Comparison of ENCODE assay signal across 15 cellular contexts in the genomic region with DNA sequence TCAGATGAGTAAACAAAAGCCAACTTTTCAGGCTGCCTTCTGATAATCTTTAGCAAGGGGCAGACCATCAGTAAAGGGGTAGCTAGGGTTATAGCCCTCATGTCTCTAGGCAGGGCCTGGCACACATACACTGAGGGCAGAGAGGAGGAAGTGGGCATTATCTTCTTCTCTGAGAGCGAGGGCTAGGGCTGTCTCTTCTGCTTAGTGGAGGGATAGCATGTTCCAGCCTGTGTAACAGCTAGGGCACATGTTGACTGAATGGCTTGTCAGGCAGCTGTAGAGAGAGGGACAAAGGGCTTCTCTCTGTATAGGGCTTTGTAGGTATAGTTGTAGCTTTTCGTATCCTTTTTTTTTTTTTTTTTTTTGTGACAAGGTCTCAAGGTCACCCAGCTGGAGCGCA. TPM values are rescaled to one million over a fixed set of nuclear protein-coding genes. Genes with fewer than 3 reads are reported as not detected.
DNase-seq lines count a peak whose midpoint lies in the region; ATAC-seq and TF ChIP-seq lines count a peak whose summit lies in the region.
"Had no signal": no experiment of that assay in that cellular context is flagged by ENCODE, and none has a peak within 500 bp of the region (broad histone marks: within the 10 kb centered on the region; RNA-seq: fewer than 3 reads in every experiment).

No MANE protein-coding gene starts in this region.

- TF ChIP-seq CTCF in prostate gland (IDR thresholded peaks at IDR 0.05) (no peak), PC-9 (conservative IDR thresholded peaks at IDR 0.05) (no peak)

- H3K4me1 Mint-ChIP-seq in activated naive CD8-positive, alpha-beta T cell (ENCODE audit: low read depth), result peaks cover 64% of the 10 kb centered on the region
- peaks cover 58% of the 10 kb centered on the region for H3K4me1 Mint-ChIP-seq in activated naive CD8-positive, alpha-beta T cell treated with anti-CD3 and anti-CD28 coated beads, Interleukin-2, amount 50 U/mL, for 24 hours
- peaks cover 48% of the 10 kb centered on the region for H3K4me1 Mint-ChIP-seq in activated naive CD8-positive, alpha-beta T cell treated with anti-CD3 and anti-CD28 coated beads, Interleukin-2, amount 10 ng/mL, durations not matched to agents 7 days and 5 days
- H3K4me1 Mint-ChIP-seq in naive B cell, result peaks cover 46 to 68% (median 61%) of the 10 kb centered on the region in 3 donors

- intact Hi-C loops in prostate gland (cut with DNase I), result no loop called here
- intact Hi-C loops in PC-9 (cut with micrococcal nuclease; ENCODE audit: unreplicated experiment), result no loop called here

- POLR2A ChIA-PET in activated naive CD8-positive, alpha-beta T cell treated with anti-CD3 and anti-CD28 coated beads, Interleukin-2, amount 10 ng/mL, durations not matched to agents 7 days and 5 days (lab: Charles Lee), result interaction anchor here (0.6 to 1.6 kb wide), 4 partner anchors 16 to 58 kb away, joined by 3 to 5 read pairs (median 4); no protein-coding TSS in a partner anchor
- POLR2A ChIA-PET in PC-9 (lab: Charles Lee; ENCODE audit: unreplicated experiment), result no interaction called here

- no peaks in the 10 kb centered on the region for H3K27me3 ChIP-seq in prostate gland (replicated peaks; ENCODE audit: insufficient read depth)
- H3K27me3 ChIP-seq in PC-9 (ENCODE audit: insufficient read depth, low read depth), result no peaks in the 10 kb centered on the region

- H3K27me3 Mint-ChIP-seq in activated naive CD8-positive, alpha-beta T cell, result no peaks in the 10 kb centered on the region
- H3K27me3 Mint-ChIP-seq in activated naive CD8-positive, alpha-beta T cell treated with anti-CD3 and anti-CD28 coated beads, Interleukin-2, amount 50 U/mL, for 24 hours, result no peaks in the 10 kb centered on the region
- H3K27me3 Mint-ChIP-seq in activated naive CD8-positive, alpha-beta T cell treated with anti-CD3 and anti-CD28 coated beads, Interleukin-2, amount 10 ng/mL, durations not matched to agents 7 days and 5 days, result no peaks in the 10 kb centered on the region
- H3K27me3 Mint-ChIP-seq in naive B cell, result no peaks in the 10 kb centered on the region

- no TSS peak for BruUV-seq in PC-9 (replicated peaks; lab: Mats Ljungman, UMichigan)

- H3K4me3 ChIP-seq in prostate gland (no peak overlapping the region), PC-9 (no peak overlapping the region)
- H3K4me3 ChIP-seq: psoas muscle, thoracic aorta had no signal

- H3K36me3 ChIP-seq in prostate gland, result no peaks in the 10 kb centered on the region
- no peaks in the 10 kb centered on the region for H3K36me3 ChIP-seq in PC-9 (ENCODE audit: low read depth)
- H3K36me3 ChIP-seq: thoracic aorta had no signal

- no peaks in the 10 kb centered on the region for H3K4me1 ChIP-seq in prostate gland (replicated peaks)
- no peaks in the 10 kb centered on the region for H3K4me1 ChIP-seq in PC-9 (replicated peaks; ENCODE audit: insufficient read depth)

- H3K27ac Mint-ChIP-seq in activated naive CD8-positive, alpha-beta T cell, result peak overlapping the region; percentile 64
- H3K27ac Mint-ChIP-seq in activated naive CD8-positive, alpha-beta T cell treated with anti-CD3 and anti-CD28 coated beads, Interleukin-2, amount 50 U/mL, for 24 hours, result no peak overlapping the region
- H3K27ac Mint-ChIP-seq in activated naive CD8-positive, alpha-beta T cell treated with anti-CD3 and anti-CD28 coated beads, Interleukin-2, amount 10 ng/mL, durations not matched to agents 7 days and 5 days, result peak overlapping the region; percentile 45
- peak overlapping the region in 3 of 6 donors; percentile 47 to 63 (median 52) for H3K27ac Mint-ChIP-seq in naive B cell

- H3K9me3 Mint-ChIP-seq in activated naive CD8-positive, alpha-beta T cell (ENCODE audit: low read depth), result no peaks in the 10 kb centered on the region
- no peaks in the 10 kb centered on the region for H3K9me3 Mint-ChIP-seq in activated naive CD8-positive, alpha-beta T cell treated with anti-CD3 and anti-CD28 coated beads, Interleukin-2, amount 50 U/mL, for 24 hours
- H3K9me3 Mint-ChIP-seq in activated naive CD8-positive, alpha-beta T cell treated with anti-CD3 and anti-CD28 coated beads, Interleukin-2, amount 10 ng/mL, durations not matched to agents 7 days and 5 days, result no peaks in the 10 kb centered on the region
- H3K9me3 Mint-ChIP-seq in naive B cell, result no peaks in the 10 kb centered on the region

- peaks cover 10% of the 10 kb centered on the region for H3K36me3 Mint-ChIP-seq in activated naive CD8-positive, alpha-beta T cell
- H3K36me3 Mint-ChIP-seq in activated naive CD8-positive, alpha-beta T cell treated with anti-CD3 and anti-CD28 coated beads, Interleukin-2, amount 50 U/mL, for 24 hours (ENCODE audit: low read depth), result peaks cover 17% of the 10 kb centered on the region
- peaks cover 47% of the 10 kb centered on the region for H3K36me3 Mint-ChIP-seq in activated naive CD8-positive, alpha-beta T cell treated with anti-CD3 and anti-CD28 coated beads, Interleukin-2, amount 10 ng/mL, durations not matched to agents 7 days and 5 days
- peaks cover 0 to 6% of the 10 kb centered on the region in 2 donors for H3K36me3 Mint-ChIP-seq in naive B cell

- no peak for TF ChIP-seq POLR2A in prostate gland (IDR thresholded peaks at IDR 0.05)

- no peaks in the 10 kb centered on the region for H4K20me1 ChIP-seq in PC-9 (ENCODE audit: insufficient read depth)

- H3K9me3 ChIP-seq in prostate gland, result no peaks in the 10 kb centered on the region
- no peaks in the 10 kb centered on the region for H3K9me3 ChIP-seq in PC-9 (ENCODE audit: insufficient read depth, low read depth)
- H3K9me3 ChIP-seq: psoas muscle, thoracic aorta had no signal

- H3K27ac ChIP-seq in prostate gland, result no peak overlapping the region
- H3K27ac ChIP-seq in PC-9, result no peak overlapping the region
- H3K27ac ChIP-seq: psoas muscle had no signal

- H2AFZ ChIP-seq in PC-9, result no peak overlapping the region

- H3K9me2 ChIP-seq in PC-9 (ENCODE audit: insufficient read depth), result no peaks in the 10 kb centered on the region

- DNase-seq in activated naive CD8-positive, alpha-beta T cell treated with anti-CD3 and anti-CD28 coated beads, Interleukin-2, amount 50 U/mL, for 24 hours, result no peak
- DNase-seq in activated naive CD8-positive, alpha-beta T cell treated with anti-CD3 and anti-CD28 coated beads, Interleukin-2, amount 10 ng/mL, durations not matched to agents 7 days and 5 days, result no peak
- no peak for DNase-seq in naive B cell
- no peak for DNase-seq in prostate gland (ENCODE audit: low spot score)
- DNase-seq in PC-9, result no peak
- DNase-seq: activated CD8-positive, alpha-beta memory T cell treated with anti-CD3 and anti-CD28 coated beads, Interleukin-2, amount 50 U/mL, for 4 hours; anterior cingulate cortex; DMS 273 treated with DMSO at 0.1 percent for 48 hours; NCI-H2029; NCI-H524; psoas muscle had no signal

- no peak overlapping the region for H3K4me3 Mint-ChIP-seq in activated naive CD8-positive, alpha-beta T cell
- H3K4me3 Mint-ChIP-seq in activated naive CD8-positive, alpha-beta T cell treated with anti-CD3 and anti-CD28 coated beads, Interleukin-2, amount 50 U/mL, for 24 hours, result no peak overlapping the region
- H3K4me3 Mint-ChIP-seq in activated naive CD8-positive, alpha-beta T cell treated with anti-CD3 and anti-CD28 coated beads, Interleukin-2, amount 10 ng/mL, durations not matched to agents 7 days and 5 days, result no peak overlapping the region
- peak overlapping the region in 3 of 8 donors; percentile 2 to 73 (median 62) for H3K4me3 Mint-ChIP-seq in naive B cell

- no peak overlapping the region for H3K4me2 ChIP-seq in PC-9

- no peaks in the 10 kb centered on the region for H3K79me2 ChIP-seq in PC-9 (ENCODE audit: low read depth)

- CTCF ChIA-PET in PC-9 (lab: Charles Lee), result no interaction called here

- no peak for ATAC-seq in activated naive CD8-positive, alpha-beta T cell treated with anti-CD3 and anti-CD28 coated beads, Interleukin-2, amount 50 U/mL, for 24 hours
- ATAC-seq in activated naive CD8-positive, alpha-beta T cell treated with anti-CD3 and anti-CD28 coated beads, Interleukin-2, amount 10 ng/mL, durations not matched to agents 7 days and 5 days (ENCODE audit: low read depth), result no peak
- ATAC-seq in naive B cell (ENCODE audit: low read depth in 2 of 2) (peak; percentile 67 to 73), HG02798 (IDR thresholded peaks at IDR 0.05; ENCODE audit: poor library complexity, unreplicated experiment) (no peak)
- ATAC-seq in activated CD4-positive, CD25-positive, alpha-beta regulatory T cell treated with anti-CD3 and anti-CD28 coated beads, Interleukin-2, amount 50 U/mL, for 24 hours, result no peak
- ATAC-seq: psoas muscle had no signal

- 76% methylated on average over 3 of the region's 3 CpGs for WGBS in prostate gland

- H3F3A ChIP-seq in PC-9 (ENCODE audit: insufficient read depth, low read depth), result no peaks in the 10 kb centered on the region

RNA-seq across cellular contexts. Expression of gene CRTC3, which starts 17.8 kb away (rescaled TPM):
- 10 to 100 TPM; 70.5 to 74.1 TPM for total RNA-seq in activated naive CD8-positive, alpha-beta T cell treated with anti-CD3 and anti-CD28 coated beads, Interleukin-2, amount 10 ng/mL, durations not matched to agents 7 days and 5 days
- polyA plus RNA-seq in naive B cell (ENCODE audit: low read depth in 6 of 6), result 10 to 100 TPM; 14.2 to 47.8 (median 26.9) TPM
- total RNA-seq in prostate gland (10 to 100 TPM; 26.6 to 87.8 TPM), PC-9 (2021) (18.6 and 22.4 TPM in 2 replicates)

Comparison
In these comparisons a context has a peak if more than half of its experiments do, and no peak if none do; other contexts are left out.
1. ATAC-seq: peak in naive B cell (2 of 2); none in activated naive CD8-positive, alpha-beta T cell treated with anti-CD3 and anti-CD28 coated beads, Interleukin-2, amount 50 U/mL, for 24 hours (single experiment), activated naive CD8-positive, alpha-beta T cell treated with anti-CD3 and anti-CD28 coated beads, Interleukin-2, amount 10 ng/mL, durations not matched to agents 7 days and 5 days (single experiment), activated CD4-positive, CD25-positive, alpha-beta regulatory T cell treated with anti-CD3 and anti-CD28 coated beads, Interleukin-2, amount 50 U/mL, for 24 hours (0 of 2) and HG02798 (single experiment).